ENCODE assay signal across 8 cellular contexts in genomic region chr2:239399404-239399999, GRCh38. TPM values are rescaled to one million over a fixed set of nuclear protein-coding genes. Genes with fewer than 3 reads are reported as not detected.
DNase-seq lines count a peak whose midpoint lies in the region; ATAC-seq and TF ChIP-seq lines count a peak whose summit lies in the region.

No MANE protein-coding gene starts in this region.

- H3K4me1 Mint-ChIP-seq in chondrocyte (ENCODE audit: low read depth): peaks cover 23% of the 10 kb centered on the region

- H3K9me3 Mint-ChIP-seq in chondrocyte (ENCODE audit: low read depth): peaks cover 5% of the 10 kb centered on the region

- peak overlapping the region; percentile 81 for H3K27ac ChIP-seq in stomach smooth muscle (ENCODE audit: low read length)

- TF ChIP-seq CTCF in AG09309 (IDR thresholded peaks at IDR 0.05; ENCODE audit: control insufficient read depth, insufficient read depth, low read depth, low read length, missing control alignments) (no peak), chondrocyte (IDR thresholded peaks at IDR 0.05) (no peak)

- peak overlapping the region; percentile 64 to 78 for H3K9ac ChIP-seq in stomach smooth muscle (ENCODE audit: low read length in 2 of 2)

- H3K4me1 ChIP-seq in stomach smooth muscle (ENCODE audit: control insufficient read depth, insufficient read depth, low read length): peaks cover 44% of the 10 kb centered on the region

- H3K4me3 Mint-ChIP-seq in chondrocyte (ENCODE audit: unreplicated experiment): peak overlapping the region; percentile 72

- no peaks in the 10 kb centered on the region for H3K36me3 ChIP-seq in stomach smooth muscle (ENCODE audit: control insufficient read depth in 2 of 2, insufficient read depth in 2 of 2, low read length in 2 of 2)

- no peaks in the 10 kb centered on the region for H3K27me3 ChIP-seq in stomach smooth muscle (ENCODE audit: control insufficient read depth in 1 of 2, insufficient read depth in 2 of 2, low read length in 2 of 2)

- H3K36me3 Mint-ChIP-seq in chondrocyte (ENCODE audit: low read depth): no peaks in the 10 kb centered on the region

- no peaks in the 10 kb centered on the region for H3K9me3 ChIP-seq in stomach smooth muscle (ENCODE audit: control insufficient read depth in 2 of 2, low read length in 2 of 2)

- ATAC-seq in HG03520 (IDR thresholded peaks at IDR 0.05; ENCODE audit: unreplicated experiment): no peak

- H3K27me3 Mint-ChIP-seq in chondrocyte (ENCODE audit: low read depth): no peaks in the 10 kb centered on the region

- H3K4me3 ChIP-seq in AG09309 (ENCODE audit: control insufficient read depth, low read depth, low read length) (peak overlapping the region; percentile 24), stomach smooth muscle (ENCODE audit: low read length in 2 of 2) (peak overlapping the region; percentile 76 to 81)

- no peak for DNase-seq in AG09309 (ENCODE audit: low read depth)
- DNase-seq in HT1080 (ENCODE audit: low read depth): peak; percentile 13
- DNase-seq in T-helper 1 cell: peak in 3 of 5 donors; percentile 32 to 44 (median 40)
- peak; percentile 57 for DNase-seq in chondrocyte (ENCODE audit: low spot score)
- DNase-seq in medulla oblongata (ENCODE audit: extremely low spot score): peak; percentile 44
- no peak for DNase-seq in AG20443 (ENCODE audit: low spot score)

- peak overlapping the region; percentile 57 for H3K27ac Mint-ChIP-seq in chondrocyte (ENCODE audit: unreplicated experiment)

RNA-seq across cellular contexts. Expression of gene HDAC4, which starts 1.3 kb away (rescaled TPM):
- total RNA-seq in HT1080 (2014; rRNA removed; shearing (Covaris generic)): 2.8 and 5.8 TPM in 2 replicates
- polyA plus RNA-seq in HT1080 (2015; cell fraction: cytosol; rRNA removed): 4.3 and 10.6 TPM in 2 replicates
- 9.5 and 30.1 TPM in 2 replicates for polyA plus RNA-seq in HT1080 (2015; cell fraction: nucleus; rRNA removed)
- 16.4 to 27.0 TPM (median 22.3 TPM) in 3 replicates for total RNA-seq in chondrocyte

Comparison
In these comparisons a context has a peak if more than half of its experiments do, and no peak if none do; other contexts are left out.
1. DNase-seq: peak in HT1080 (single experiment), T-helper 1 cell (3 of 5), chondrocyte (single experiment) and medulla oblongata (single experiment); none in AG09309 (single experiment) and AG20443 (single experiment).